ENCODE assay signal across 11 cellular contexts in genomic region chr5:110386782-110387181, GRCh38.
DNase-seq lines count a peak whose midpoint lies in the region; ATAC-seq and TF ChIP-seq lines count a peak whose summit lies in the region.
"Had no signal": no experiment of that assay in that cellular context is flagged by ENCODE, and none has a peak within 500 bp of the region (broad histone marks: within the 10 kb centered on the region; RNA-seq: fewer than 3 reads in every experiment).

No MANE protein-coding gene starts in this region.

- peak overlapping the region; percentile 59; the same call in 1 of the 2 replicates for H2AFZ ChIP-seq in SK-N-SH (ENCODE audit: low read depth)
- H2AFZ ChIP-seq in fibroblast of lung (ENCODE audit: low read length): no peak overlapping the region

- H3K27me3 ChIP-seq in SK-N-SH (ENCODE audit: insufficient read depth) (no peaks in the 10 kb centered on the region), fibroblast of lung (ENCODE audit: control insufficient read depth, insufficient read depth, low read length) (no peaks in the 10 kb centered on the region), upper lobe of right lung (no peaks in the 10 kb centered on the region)

- no peaks in the 10 kb centered on the region for H3K79me2 ChIP-seq in SK-N-SH (ENCODE audit: insufficient read depth)
- H3K79me2 ChIP-seq in fibroblast of lung (ENCODE audit: control insufficient read depth, insufficient read depth, low read length): no peaks in the 10 kb centered on the region

- ATAC-seq in upper lobe of right lung: no peak

- peaks cover 4% of the 10 kb centered on the region for H3F3A ChIP-seq in SK-N-SH (replicated peaks; ENCODE audit: insufficient read depth)

- H3K9me2 ChIP-seq in SK-N-SH: no peaks in the 10 kb centered on the region

- H3K4me1 Mint-ChIP-seq in activated T-helper 1 cell treated with anti-CD3 and anti-CD28 coated beads, Interleukin-12 subunit alpha, Interleukin-12 subunit beta, Interleukin-2, Interleukin-4 antibody, amounts not matched to agents 30 ng/mL and 10 ng/mL and 1 ng/mL, durations not matched to agents 14 hours and 24 hours and 36 hours (ENCODE audit: low read depth): no peaks in the 10 kb centered on the region
- H3K4me1 Mint-ChIP-seq: central memory CD8-positive, alpha-beta T cell had no signal

- POLR2A ChIA-PET in SK-N-SH (lab: Yijun Ruan, JAX): no interaction called here

- peaks cover 0 to 8% of the 10 kb centered on the region in 2 experiments; a peak in 3 of 4 replicates for H3K4me1 ChIP-seq in SK-N-SH (ENCODE audit: control insufficient read depth in 1 of 2, insufficient read depth in 2 of 2, low read depth in 1 of 2, low read length in 1 of 2)
- no peaks in the 10 kb centered on the region for H3K4me1 ChIP-seq in fibroblast of lung (ENCODE audit: control insufficient read depth, extremely low read depth, insufficient read depth, low read length)
- no peaks in the 10 kb centered on the region for H3K4me1 ChIP-seq in upper lobe of right lung

- H4K20me1 ChIP-seq in SK-N-SH (ENCODE audit: insufficient read depth) (no peaks in the 10 kb centered on the region), fibroblast of lung (ENCODE audit: control insufficient read depth, extremely low read depth, insufficient read depth, low read length) (no peaks in the 10 kb centered on the region)

- TF ChIP-seq CTCF in SK-N-SH (IDR thresholded peaks at IDR 0.05) (no peak), fibroblast of lung (conservative IDR thresholded peaks at IDR 0.05 in 1 of 2, IDR thresholded peaks at IDR 0.05 in 1 of 2; ENCODE audit: low read depth in 1 of 2, low read length in 2 of 2) (no peak), upper lobe of right lung (IDR thresholded peaks at IDR 0.05) (no peak)

- H3K36me3 ChIP-seq in SK-N-SH (replicated peaks in 1 of 2; ENCODE audit: control insufficient read depth in 1 of 2, insufficient read depth in 2 of 2, low read length in 1 of 2): no peaks in the 10 kb centered on the region
- H3K36me3 ChIP-seq in fibroblast of lung (ENCODE audit: control insufficient read depth, insufficient read depth, low read length): no peaks in the 10 kb centered on the region
- no peaks in the 10 kb centered on the region for H3K36me3 ChIP-seq in upper lobe of right lung

- H3K9me3 ChIP-seq in SK-N-SH: no peaks in the 10 kb centered on the region
- H3K9me3 ChIP-seq in fibroblast of lung (ENCODE audit: control insufficient read depth, insufficient read depth, low read depth, low read length): no peaks in the 10 kb centered on the region
- no peaks in the 10 kb centered on the region for H3K9me3 ChIP-seq in upper lobe of right lung

- DNase-seq in GM03348 (ENCODE audit: low spot score) (peak; percentile 75), SK-N-SH (no peak), fibroblast of lung (ENCODE audit: low read depth in 2 of 2) (peak; percentile 4 to 92), putamen (ENCODE audit: low spot score) (peak; percentile 50), upper lobe of right lung (no peak), OCI-M2 (lab: John Stamatoyannopoulos, UW; ENCODE audit: unreplicated experiment) (no peak), NCI-H1048 (lab: John Stamatoyannopoulos, UW) (no peak)
- DNase-seq in activated T-helper 1 cell treated with anti-CD3 and anti-CD28 coated beads, Interleukin-12 subunit alpha, Interleukin-12 subunit beta, Interleukin-2, Interleukin-4 antibody, amounts not matched to agents 30 ng/mL and 10 ng/mL and 1 ng/mL, durations not matched to agents 14 hours and 24 hours and 36 hours (ENCODE audit: low spot score): no peak
- DNase-seq: NCI-H2029 had no signal

- peak in 1 of 2 experiments; percentile 76; a peak in 2 of 4 replicates for TF ChIP-seq EP300 in SK-N-SH (IDR thresholded peaks at IDR 0.05; ENCODE audit: borderline replicate concordance in 1 of 2, low read depth in 1 of 2, low read length in 1 of 2)

- peak overlapping the region; percentile 29; the same call in 1 of the 2 replicates for H3K4me2 ChIP-seq in SK-N-SH
- H3K4me2 ChIP-seq in fibroblast of lung (ENCODE audit: extremely low read depth, insufficient read depth, low read length): no peak overlapping the region

- H3K4me3 ChIP-seq in SK-N-SH (ENCODE audit: low read depth in 2 of 2, low read length in 1 of 2) (no peak overlapping the region), fibroblast of lung (replicated peaks in 1 of 4; ENCODE audit: control extremely low read depth in 1 of 4, insufficient read depth in 1 of 4, low read depth in 3 of 4, low read length in 4 of 4) (no peak overlapping the region), upper lobe of right lung (no peak overlapping the region)
- H3K4me3 ChIP-seq: lung had no signal

- intact Hi-C loops in upper lobe of right lung (cut with DNase I): no loop called here
- intact Hi-C loops in activated T-helper 1 cell treated with anti-CD3 and anti-CD28 coated beads, Interleukin-12 subunit alpha, Interleukin-12 subunit beta, Interleukin-2, Interleukin-4 antibody, amounts not matched to agents 30 ng/mL and 10 ng/mL and 1 ng/mL, durations not matched to agents 14 hours and 24 hours and 36 hours (cut with micrococcal nuclease): no loop called here

- H3K27ac Mint-ChIP-seq in activated T-helper 1 cell treated with anti-CD3 and anti-CD28 coated beads, Interleukin-12 subunit alpha, Interleukin-12 subunit beta, Interleukin-2, Interleukin-4 antibody, amounts not matched to agents 30 ng/mL and 10 ng/mL and 1 ng/mL, durations not matched to agents 14 hours and 24 hours and 36 hours: no peak overlapping the region

- H3K9ac ChIP-seq in SK-N-SH (no peak overlapping the region), fibroblast of lung (ENCODE audit: insufficient read depth, low read length) (no peak overlapping the region)

- no peaks in the 10 kb centered on the region for H3K36me3 Mint-ChIP-seq in activated T-helper 1 cell treated with anti-CD3 and anti-CD28 coated beads, Interleukin-12 subunit alpha, Interleukin-12 subunit beta, Interleukin-2, Interleukin-4 antibody, amounts not matched to agents 30 ng/mL and 10 ng/mL and 1 ng/mL, durations not matched to agents 14 hours and 24 hours and 36 hours (ENCODE audit: low read depth)

- CTCF ChIA-PET in SK-N-SH (lab: Yijun Ruan, JAX): interaction anchor here (1.0 kb wide), 1 partner anchor 19 kb away, joined by 3 read pairs; no protein-coding TSS in a partner anchor

- H3K9me3 Mint-ChIP-seq in activated T-helper 1 cell treated with anti-CD3 and anti-CD28 coated beads, Interleukin-12 subunit alpha, Interleukin-12 subunit beta, Interleukin-2, Interleukin-4 antibody, amounts not matched to agents 30 ng/mL and 10 ng/mL and 1 ng/mL, durations not matched to agents 14 hours and 24 hours and 36 hours: no peaks in the 10 kb centered on the region
- H3K9me3 Mint-ChIP-seq: central memory CD8-positive, alpha-beta T cell had no signal

- no peak overlapping the region for H3K4me3 Mint-ChIP-seq in activated T-helper 1 cell treated with anti-CD3 and anti-CD28 coated beads, Interleukin-12 subunit alpha, Interleukin-12 subunit beta, Interleukin-2, Interleukin-4 antibody, amounts not matched to agents 30 ng/mL and 10 ng/mL and 1 ng/mL, durations not matched to agents 14 hours and 24 hours and 36 hours
- H3K4me3 Mint-ChIP-seq: central memory CD8-positive, alpha-beta T cell had no signal

- H3K27me3 Mint-ChIP-seq in activated T-helper 1 cell treated with anti-CD3 and anti-CD28 coated beads, Interleukin-12 subunit alpha, Interleukin-12 subunit beta, Interleukin-2, Interleukin-4 antibody, amounts not matched to agents 30 ng/mL and 10 ng/mL and 1 ng/mL, durations not matched to agents 14 hours and 24 hours and 36 hours (ENCODE audit: insufficient read depth): no peaks in the 10 kb centered on the region

- TF ChIP-seq RAD21 in SK-N-SH (IDR thresholded peaks at IDR 0.05; ENCODE audit: low read length): no peak

- H3K27ac ChIP-seq in SK-N-SH (ENCODE audit: low read depth in 2 of 2, low read length in 1 of 2): peak overlapping the region; percentile 49 to 60; a peak in 3 of 4 replicates
- no peak overlapping the region for H3K27ac ChIP-seq in fibroblast of lung (ENCODE audit: insufficient read depth, low read length)
- H3K27ac ChIP-seq in upper lobe of right lung: no peak overlapping the region

TF ChIP-seq in SK-N-SH, 30 proteins besides CTCF, POLR2A, EP300 and RAD21 (continues in another document):
- TF ChIP-seq MEF2A (IDR thresholded peaks at IDR 0.05; ENCODE audit: borderline replicate concordance, low read depth) (no peak), YY1 (IDR thresholded peaks at IDR 0.05; ENCODE audit: low read depth) (no peak), NFIC (IDR thresholded peaks at IDR 0.05; ENCODE audit: borderline replicate concordance) (peak; percentile 25; the same call in 1 of the 2 replicates), SIN3A (IDR thresholded peaks at IDR 0.05; ENCODE audit: borderline replicate concordance, low read depth, low read length) (no peak), MXI1 (IDR thresholded peaks at IDR 0.05; ENCODE audit: low read depth, low read length) (no peak), MAX (IDR thresholded peaks at IDR 0.05; ENCODE audit: low read depth) (peak; percentile 36; the same call in 1 of the 2 replicates), GATA2 (CRISPR knock-in tag; IDR thresholded peaks at IDR 0.05) (no peak), USF1 (IDR thresholded peaks at IDR 0.05; ENCODE audit: borderline replicate concordance, low read depth) (no peak), FOSL2 (IDR thresholded peaks at IDR 0.05; ENCODE audit: borderline replicate concordance, low read depth) (peak; percentile 78), USF2 (IDR thresholded peaks at IDR 0.05; ENCODE audit: borderline replicate concordance, low read depth, low read length) (no peak), TEAD4 (IDR thresholded peaks at IDR 0.05; ENCODE audit: borderline replicate concordance, insufficient read depth) (peak; percentile 84; the same call in 1 of the 2 replicates), SMC3 (IDR thresholded peaks at IDR 0.05; ENCODE audit: low read depth, low read length) (no peak)

Comparison
In these comparisons a context has a peak if more than half of its experiments do, and no peak if none do; other contexts are left out.
1. DNase-seq: peak in GM03348 (single experiment), fibroblast of lung (2 of 2) and putamen (single experiment); none in SK-N-SH (single experiment), upper lobe of right lung (single experiment), OCI-M2 (single experiment), activated T-helper 1 cell treated with anti-CD3 and anti-CD28 coated beads, Interleukin-12 subunit alpha, Interleukin-12 subunit beta, Interleukin-2, Interleukin-4 antibody, amounts not matched to agents 30 ng/mL and 10 ng/mL and 1 ng/mL, durations not matched to agents 14 hours and 24 hours and 36 hours (single experiment) and NCI-H1048 (single experiment).
2. H3K27ac ChIP-seq: peak in SK-N-SH (2 of 2); none in fibroblast of lung (single experiment) and upper lobe of right lung (single experiment).